Comparison of ENCODE assay signal across 7 cellular contexts in genomic region chr16:88237314-88237713, GRCh38.
DNase-seq lines count a peak whose midpoint lies in the region; ATAC-seq, FAIRE-seq and TF ChIP-seq lines count a peak whose summit lies in the region.
"Not testable (repeated sequence)": the region's sequence is repeated elsewhere in the genome, so short reads cannot be mapped to it uniquely, and the experiment has no call there.

No MANE protein-coding gene starts in this region.

- POLR2A ChIA-PET in IMR-90 (lab: Charles Lee; ENCODE audit: unreplicated experiment); SK-N-SH (lab: Yijun Ruan, JAX); H1 (lab: Charles Lee; ENCODE audit: partially characterized antibody): not testable (repeated sequence)

- not testable (repeated sequence) for H4K5ac ChIP-seq in H9 (ENCODE audit: insufficient read length, low read depth, low read length); IMR-90 (ENCODE audit: low read depth, low read length); H1 (ENCODE audit: insufficient read length, low read depth, low read length)

- H3K23ac ChIP-seq in H9 (ENCODE audit: insufficient read length, low read depth, low read length); IMR-90 (ENCODE audit: low read depth, low read length); H1 (ENCODE audit: insufficient read length); mesenchymal stem cell (ENCODE audit: low read length in 2 of 2): not testable (repeated sequence)

- intact Hi-C loops in IMR-90 (cut with micrococcal nuclease), result not testable (repeated sequence)

- H2AK5ac ChIP-seq in H9 (ENCODE audit: insufficient read length, low read length); mesenchymal stem cell (ENCODE audit: low read length, severe bottlenecking): not testable (repeated sequence)
- H2AK5ac ChIP-seq in IMR-90 (ENCODE audit: low read depth, low read length) (peak overlapping the region; percentile 97), H1 (ENCODE audit: low read depth, low read length) (0 out of 2 replicates have a peak overlapping the region, but pooled peaks have one; percentile 86)

- not testable (repeated sequence) for ATAC-seq in IMR-90 (ENCODE audit: low read depth)

- H3K79me1 ChIP-seq in H9 (ENCODE audit: insufficient read depth, low read depth, low read length, poor library complexity, severe bottlenecking); H1 (ENCODE audit: low read depth, low read length); mesenchymal stem cell (replicated peaks; ENCODE audit: low read length, poor library complexity, severe bottlenecking): not testable (repeated sequence)
- peaks cover 8 to 26% of the 10 kb centered on the region in 2 experiments; a peak in 3 of 4 replicates for H3K79me1 ChIP-seq in IMR-90 (ENCODE audit: low read depth in 1 of 2, low read length in 2 of 2)

- BruUV-seq in IMR-90 (replicated peaks; lab: Mats Ljungman, UMichigan), result not testable (repeated sequence)

- peaks cover 28% of the 10 kb centered on the region for H3F3A ChIP-seq in SK-N-SH (replicated peaks; ENCODE audit: insufficient read depth)

- not testable (repeated sequence) for H3K36me3 ChIP-seq in ACC112 (ENCODE audit: insufficient read depth, low read length); IMR-90 (ENCODE audit: control insufficient read depth, insufficient read depth, low read length); SK-N-SH (replicated peaks in 1 of 2; ENCODE audit: control insufficient read depth in 1 of 2, insufficient read depth in 2 of 2, low read length in 1 of 2); H1 (ENCODE audit: control insufficient read depth in 2 of 4, insufficient read depth in 4 of 4, low read length in 3 of 4); mesenchymal stem cell (ENCODE audit: control insufficient read depth in 1 of 2, insufficient read depth in 2 of 2, low read depth in 1 of 2, low read length in 2 of 2); small intestine (ENCODE audit: control insufficient read depth in 2 of 2, insufficient read depth in 2 of 2, low read length in 2 of 2)

- not testable (repeated sequence) for H3K27me3 Mint-ChIP-seq in H9 (ENCODE audit: low read depth)

- CTCF ChIA-PET in IMR-90 (lab: Yijun Ruan, JAX); SK-N-SH (lab: Yijun Ruan, JAX); H1 (lab: Charles Lee; ENCODE audit: partially characterized antibody): not testable (repeated sequence)

- H3K9me2 ChIP-seq in SK-N-SH, result not testable (repeated sequence)

- not testable (repeated sequence) for H3K4me3 Mint-ChIP-seq in H9

- not testable (repeated sequence) for H3K4ac ChIP-seq in H9 (ENCODE audit: low read depth, low read length); H1 (replicated peaks; ENCODE audit: insufficient read length, low read depth, low read length)
- H3K4ac ChIP-seq in IMR-90 (ENCODE audit: low read depth, low read length), result peak overlapping the region; percentile 75; the same call in 1 of the 2 replicates
- peak overlapping the region; percentile 68 to 91 for H3K4ac ChIP-seq in mesenchymal stem cell (ENCODE audit: low read depth in 1 of 2, low read length in 2 of 2)

- not testable (repeated sequence) for H3K4me3 ChIP-seq in ACC112 (ENCODE audit: low read depth, low read length); IMR-90 (ENCODE audit: insufficient read depth, low read depth, low read length); SK-N-SH (ENCODE audit: low read depth in 2 of 2, low read length in 1 of 2); H1 (ENCODE audit: extremely low read depth in 1 of 4, insufficient read depth in 2 of 4, low read depth in 3 of 4, low read length in 4 of 4); mesenchymal stem cell (ENCODE audit: insufficient read depth in 1 of 2, low read depth in 1 of 2, low read length in 2 of 2); small intestine (ENCODE audit: low read depth in 1 of 2, low read length in 2 of 2)

- not testable (repeated sequence) for H3K9ac ChIP-seq in H9 (ENCODE audit: extremely low read depth, insufficient read length, low read length); IMR-90 (ENCODE audit: low read depth, low read length); H1 (replicated peaks in 1 of 4; ENCODE audit: extremely low read depth in 1 of 4, low read depth in 3 of 4, low read length in 3 of 4); mesenchymal stem cell (ENCODE audit: low read length)
- H3K9ac ChIP-seq in SK-N-SH, result peak overlapping the region; percentile 92; the same call in 1 of the 2 replicates

- WGBS in H9 (ENCODE audit: extremely low coverage, insufficient read length, low lambda C conversion rate), result no CpG with 5 or more reads among the region's 9 CpGs
- no CpG with 5 or more reads among the region's 9 CpGs for WGBS in IMR-90 (ENCODE audit: extremely low coverage in 2 of 2, insufficient read length in 1 of 2), 2 experiments
- whole genome bisulfite sequencing in SK-N-SH (ENCODE audit: low lambda C conversion rate), result 97% methylated on average over 6 of the region's 9 CpGs
- WGBS in H1 (ENCODE audit: extremely low coverage in 1 of 2, insufficient coverage in 1 of 2, insufficient read length in 1 of 2, insufficient replicate concordance in 2 of 2, low coverage in 1 of 2, low lambda C conversion rate in 2 of 2, missing lambda C conversion rate in 1 of 2), 2 experiments, result no CpG with 5 or more reads among the region's 9 CpGs
- 86% methylated on average over 8 of the region's 9 CpGs for WGBS in mesenchymal stem cell
- 19 to 50% (median 50%) methylated on average over 6 to 7 of the region's 9 CpGs for WGBS in small intestine, 3 donors

- H3K23me2 ChIP-seq in H9 (ENCODE audit: insufficient read length, low read depth, low read length, poor library complexity, severe bottlenecking); H1 (ENCODE audit: low read depth, low read length): not testable (repeated sequence)

- H2BK5ac ChIP-seq in H9 (ENCODE audit: insufficient read length, low read length); H1 (ENCODE audit: low read depth, low read length); mesenchymal stem cell (ENCODE audit: low read depth, low read length, poor library complexity, severe bottlenecking): not testable (repeated sequence)
- peak overlapping the region; percentile 87 for H2BK5ac ChIP-seq in IMR-90 (ENCODE audit: low read depth, low read length, poor library complexity, severe bottlenecking)

- TF ChIP-seq POLR2A in IMR-90 (IDR thresholded peaks at IDR 0.05; ENCODE audit: low read depth, low read length); H1 (IDR thresholded peaks at IDR 0.05; ENCODE audit: control extremely low read depth in 1 of 2, low read depth in 2 of 2, low read length in 2 of 2): not testable (repeated sequence)

- not testable (repeated sequence) for H3K9me3 Mint-ChIP-seq in H9

- DNase-seq in H9; IMR-90; SK-N-SH; H1 (ENCODE audit: low read depth in 1 of 2, low spot score in 2 of 2); mesenchymal stem cell; small intestine: not testable (repeated sequence)

- H4K8ac ChIP-seq in H9 (replicated peaks; ENCODE audit: insufficient read length, low read depth, low read length); H1 (ENCODE audit: extremely low read depth, insufficient read depth, low read length): not testable (repeated sequence)
- peak overlapping the region in 1 of 2 experiments; percentile 74; a peak in 1 of 4 replicates for H4K8ac ChIP-seq in IMR-90 (ENCODE audit: low read depth in 2 of 2, low read length in 2 of 2)
- peak overlapping the region; percentile 62 for H4K8ac ChIP-seq in mesenchymal stem cell (ENCODE audit: low read length)

- not testable (repeated sequence) for FAIRE-seq in H1 (lab: Jason Lieb, UNC); small intestine (lab: Jason Lieb, UNC)

- H3K14ac ChIP-seq in H9 (ENCODE audit: insufficient read depth, low read length), result peak overlapping the region; percentile 75; the same call in 1 of the 2 replicates
- H3K14ac ChIP-seq in IMR-90 (replicated peaks; ENCODE audit: low read depth, low read length); H1 (ENCODE audit: insufficient read length): not testable (repeated sequence)
- H3K14ac ChIP-seq in mesenchymal stem cell (ENCODE audit: low read length in 2 of 2), result peak overlapping the region in 1 of 2 experiments; percentile 90

- in situ Hi-C loops in IMR-90 (cut with MboI; ENCODE audit: low sequenced_read_pairs), result not testable (repeated sequence)

- H3K79me2 ChIP-seq in ACC112 (ENCODE audit: control insufficient read depth, insufficient read depth, low read length, unreplicated experiment); H9 (ENCODE audit: insufficient read depth, low read length); SK-N-SH (ENCODE audit: insufficient read depth); H1 (ENCODE audit: control insufficient read depth in 1 of 2, insufficient read depth in 2 of 2, low read length in 2 of 2): not testable (repeated sequence)

- H2BK15ac ChIP-seq in H9 (ENCODE audit: low read depth, low read length); IMR-90 (ENCODE audit: low read depth, low read length); H1 (ENCODE audit: low read length): not testable (repeated sequence)
- peak overlapping the region; percentile 52 for H2BK15ac ChIP-seq in mesenchymal stem cell (ENCODE audit: low read depth, poor library complexity, severe bottlenecking)

- dilution Hi-C loops in IMR-90 (cut with HindIII; ENCODE audit: low sequenced_read_pairs, unreplicated experiment), result not testable (repeated sequence)

- not testable (repeated sequence) for H3K4me1 Mint-ChIP-seq in H9

- not testable (repeated sequence) for H4K20me1 ChIP-seq in H9 (ENCODE audit: control insufficient read depth, insufficient read depth, insufficient read length); IMR-90 (ENCODE audit: insufficient read depth, low read length); SK-N-SH (ENCODE audit: insufficient read depth); H1 (replicated peaks in 1 of 2; ENCODE audit: control insufficient read depth in 1 of 2, insufficient read depth in 2 of 2, low read length in 2 of 2)

- H3K18ac ChIP-seq in H9 (ENCODE audit: insufficient read length, low read depth, low read length) (peak overlapping the region; percentile 70), mesenchymal stem cell (ENCODE audit: low read depth in 1 of 2, low read length in 2 of 2) (peak overlapping the region; percentile 65 to 93)
- H3K18ac ChIP-seq in IMR-90 (ENCODE audit: low read depth, low read length); H1 (ENCODE audit: extremely low read depth, low read length): not testable (repeated sequence)

- not testable (repeated sequence) for H2AK9ac ChIP-seq in IMR-90 (replicated peaks; ENCODE audit: low read depth, low read length, poor library complexity)

- H3K4me1 ChIP-seq in ACC112 (ENCODE audit: control insufficient read depth, insufficient read depth, low read length, unreplicated experiment) (peaks cover 52% of the 10 kb centered on the region), IMR-90 (ENCODE audit: control insufficient read depth, insufficient read depth, low read length) (peaks cover 40% of the 10 kb centered on the region), SK-N-SH (ENCODE audit: control insufficient read depth in 1 of 2, insufficient read depth in 2 of 2, low read depth in 1 of 2, low read length in 1 of 2) (peaks cover 38 to 50% of the 10 kb centered on the region in 2 experiments), mesenchymal stem cell (ENCODE audit: control insufficient read depth, insufficient read depth, low read depth, low read length) (peaks cover 31% of the 10 kb centered on the region)
- not testable (repeated sequence) for H3K4me1 ChIP-seq in H9 (ENCODE audit: insufficient read depth, low read length); H1 (replicated peaks in 1 of 4; ENCODE audit: control insufficient read depth in 3 of 4, insufficient read depth in 4 of 4, low read length in 3 of 4); small intestine (ENCODE audit: control insufficient read depth in 2 of 2, insufficient read depth in 1 of 2, low read depth in 1 of 2, low read length in 1 of 2)

- not testable (repeated sequence) for H3K56ac ChIP-seq in H9 (ENCODE audit: insufficient read length, low read depth, low read length); IMR-90 (ENCODE audit: extremely low read depth, insufficient read depth, low read length); H1 (replicated peaks; ENCODE audit: insufficient read length, low read depth, low read length)

- not testable (repeated sequence) for H2BK120ac ChIP-seq in H9 (ENCODE audit: low read depth, low read length, poor library complexity, severe bottlenecking); H1 (replicated peaks; ENCODE audit: low read depth, low read length)
- peak overlapping the region; percentile 95; the same call in 1 of the 2 replicates for H2BK120ac ChIP-seq in IMR-90 (ENCODE audit: low read depth, low read length)
- H2BK120ac ChIP-seq in mesenchymal stem cell (ENCODE audit: low read depth, low read length), result peak overlapping the region; percentile 9

- H2AFZ ChIP-seq in ACC112 (ENCODE audit: low read length, unreplicated experiment); H9 (ENCODE audit: low read length); IMR-90 (replicated peaks; ENCODE audit: low read length, poor library complexity); SK-N-SH (ENCODE audit: low read depth); H1 (ENCODE audit: low read length); mesenchymal stem cell (ENCODE audit: low read depth, low read length): not testable (repeated sequence)

- not testable (repeated sequence) for TF ChIP-seq EP300 in SK-N-SH (IDR thresholded peaks at IDR 0.05; ENCODE audit: borderline replicate concordance in 1 of 2, low read depth in 1 of 2, low read length in 1 of 2); H1 (IDR thresholded peaks at IDR 0.05; ENCODE audit: borderline replicate concordance in 1 of 2, low read depth in 2 of 2, low read length in 2 of 2)

- not testable (repeated sequence) for TF ChIP-seq CTCF in H9 (conservative IDR thresholded peaks at IDR 0.05); IMR-90 (conservative IDR thresholded peaks at IDR 0.05; ENCODE audit: low read depth, low read length); SK-N-SH (IDR thresholded peaks at IDR 0.05); H1 (IDR thresholded peaks at IDR 0.05; ENCODE audit: control extremely low read depth in 1 of 3, insufficient read depth in 1 of 3, low read depth in 1 of 3, low read length in 3 of 3)

- H3K9me3 ChIP-seq in H9 (ENCODE audit: control insufficient read depth, low read depth, low read length); IMR-90 (ENCODE audit: control insufficient read depth, insufficient read depth, low read length); SK-N-SH; H1 (ENCODE audit: insufficient read depth in 2 of 2, low read depth in 1 of 2, low read length in 1 of 2); mesenchymal stem cell (ENCODE audit: control insufficient read depth, low read length); small intestine (ENCODE audit: control insufficient read depth, low read depth): not testable (repeated sequence)

- not testable (repeated sequence) for H2BK20ac ChIP-seq in H9 (ENCODE audit: low read depth, low read length, poor library complexity, severe bottlenecking); H1 (ENCODE audit: low read length)
- H2BK20ac ChIP-seq in IMR-90 (ENCODE audit: low read depth, low read length), result peak overlapping the region; percentile 45; the same call in 1 of the 2 replicates

- not testable (repeated sequence) for H3T11ph ChIP-seq in H9 (ENCODE audit: low read length)

- H3K4me2 ChIP-seq in H9 (ENCODE audit: insufficient read depth, insufficient read length, low read length); IMR-90 (ENCODE audit: low read depth, low read length); SK-N-SH; H1 (ENCODE audit: insufficient read depth in 1 of 2, low read depth in 2 of 2, low read length in 2 of 2); mesenchymal stem cell (ENCODE audit: low read length, poor library complexity, severe bottlenecking): not testable (repeated sequence)

- peak overlapping the region; percentile 97; the same call in 1 of the 2 replicates for H3K27ac ChIP-seq in ACC112 (ENCODE audit: low read depth, low read length)
- not testable (repeated sequence) for H3K27ac ChIP-seq in H9 (ENCODE audit: insufficient read length, low read depth, low read length); H1 (ENCODE audit: low read depth, low read length); mesenchymal stem cell (ENCODE audit: low read length, poor library complexity, severe bottlenecking)
- peak overlapping the region; percentile 93 for H3K27ac ChIP-seq in IMR-90 (ENCODE audit: insufficient read depth, low read length)
- H3K27ac ChIP-seq in SK-N-SH (ENCODE audit: low read depth in 2 of 2, low read length in 1 of 2), result peak overlapping the region; percentile 99; a peak in 2 of 4 replicates
- H3K27ac ChIP-seq in small intestine (ENCODE audit: low read depth in 1 of 2, low read length in 1 of 2), result peak overlapping the region; percentile 55 to 82

- not testable (repeated sequence) for H3K27ac Mint-ChIP-seq in H9

- not testable (repeated sequence) for H2BK12ac ChIP-seq in H9 (ENCODE audit: insufficient read length, low read depth, low read length); H1 (ENCODE audit: low read depth, low read length)
- H2BK12ac ChIP-seq in mesenchymal stem cell (ENCODE audit: low read length in 2 of 2), result peak overlapping the region; percentile 93 to 96

- H3K27me3 ChIP-seq in ACC112 (ENCODE audit: insufficient read depth, low read length); H9 (ENCODE audit: insufficient read depth, low read length); IMR-90 (ENCODE audit: control insufficient read depth, insufficient read depth, low read length); SK-N-SH (ENCODE audit: insufficient read depth); H1 (replicated peaks in 1 of 4; ENCODE audit: control insufficient read depth in 3 of 4, extremely low read depth in 1 of 4, insufficient read depth in 3 of 4, low read length in 3 of 4); mesenchymal stem cell (ENCODE audit: control insufficient read depth in 1 of 2, insufficient read depth in 1 of 2, low read length in 2 of 2); small intestine (ENCODE audit: control insufficient read depth in 2 of 2, insufficient read depth in 2 of 2, low read length in 2 of 2): not testable (repeated sequence)

- not testable (repeated sequence) for H3K9me1 ChIP-seq in IMR-90 (ENCODE audit: insufficient read depth, low read length)

- H3K36me3 Mint-ChIP-seq in H9 (ENCODE audit: insufficient read depth in 1 of 3, low read depth in 3 of 3), result not testable (repeated sequence)

- TF ChIP-seq RAD21 in IMR-90 (IDR thresholded peaks at IDR 0.05; ENCODE audit: low read length); SK-N-SH (IDR thresholded peaks at IDR 0.05; ENCODE audit: low read length); H1 (IDR thresholded peaks at IDR 0.05 in 1 of 2, conservative IDR thresholded peaks at IDR 0.05 in 1 of 2; ENCODE audit: low read depth in 2 of 2, low read length in 2 of 2): not testable (repeated sequence)

- not testable (repeated sequence) for H4K91ac ChIP-seq in H9 (ENCODE audit: insufficient read length, low read depth, low read length); H1 (replicated peaks; ENCODE audit: insufficient read length, low read length)
- H4K91ac ChIP-seq in IMR-90 (ENCODE audit: insufficient read depth, low read depth, low read length), result peak overlapping the region; percentile 89; the same call in 1 of the 2 replicates
- H4K91ac ChIP-seq in mesenchymal stem cell (ENCODE audit: low read length), result peak overlapping the region; percentile 91
